1 cellular context compared by ENCODE assay signal in genomic region chr1:207033302-207033701, GRCh38.
TF ChIP-seq lines count a peak whose summit lies in the region.

No MANE protein-coding gene starts in this region.

TF ChIP-seq in HCT116, 20 proteins besides CTCF, POLR2A, EP300 and RAD21:
- TF ChIP-seq, protein P1, sequence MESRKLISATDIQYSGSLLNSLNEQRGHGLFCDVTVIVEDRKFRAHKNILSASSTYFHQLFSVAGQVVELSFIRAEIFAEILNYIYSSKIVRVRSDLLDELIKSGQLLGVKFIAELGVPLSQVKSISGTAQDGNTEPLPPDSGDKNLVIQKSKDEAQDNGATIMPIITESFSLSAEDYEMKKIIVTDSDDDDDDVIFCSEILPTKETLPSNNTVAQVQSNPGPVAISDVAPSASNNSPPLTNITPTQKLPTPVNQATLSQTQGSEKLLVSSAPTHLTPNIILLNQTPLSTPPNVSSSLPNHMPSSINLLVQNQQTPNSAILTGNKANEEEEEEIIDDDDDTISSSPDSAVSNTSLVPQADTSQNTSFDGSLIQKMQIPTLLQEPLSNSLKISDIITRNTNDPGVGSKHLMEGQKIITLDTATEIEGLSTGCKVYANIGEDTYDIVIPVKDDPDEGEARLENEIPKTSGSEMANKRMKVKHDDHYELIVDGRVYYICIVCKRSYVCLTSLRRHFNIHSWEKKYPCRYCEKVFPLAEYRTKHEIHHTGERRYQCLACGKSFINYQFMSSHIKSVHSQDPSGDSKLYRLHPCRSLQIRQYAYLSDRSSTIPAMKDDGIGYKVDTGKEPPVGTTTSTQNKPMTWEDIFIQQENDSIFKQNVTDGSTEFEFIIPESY (IDR thresholded peaks at IDR 0.05; ENCODE audit: extremely low read depth, insufficient replicate concordance, low read length): no peak
- no peak for TF ChIP-seq EGR1 (IDR thresholded peaks at IDR 0.05; ENCODE audit: low read depth)
- TF ChIP-seq FOSL1 (IDR thresholded peaks at IDR 0.05; ENCODE audit: low read depth): no peak
- TF ChIP-seq ZNF274 (IDR thresholded peaks at IDR 0.05; ENCODE audit: low read depth, low read length): no peak
- TF ChIP-seq EZH2 (IDR thresholded peaks at IDR 0.05): no peak
- no peak for TF ChIP-seq MAX (IDR thresholded peaks at IDR 0.05)
- TF ChIP-seq POLR2AphosphoS5 (IDR thresholded peaks at IDR 0.05; ENCODE audit: low read depth, low read length): no peak
- no peak for TF ChIP-seq SRF (IDR thresholded peaks at IDR 0.05; ENCODE audit: low read depth)
- TF ChIP-seq ELF1 (IDR thresholded peaks at IDR 0.05; ENCODE audit: borderline replicate concordance, low read depth): no peak
- TF ChIP-seq EZH2phosphoT487 (IDR thresholded peaks at IDR 0.05; ENCODE audit: borderline replicate concordance): no peak
TF ChIP-seq in HCT116: peak in this region for 0.
